1 cellular context compared by ENCODE assay signal in the genomic region with DNA sequence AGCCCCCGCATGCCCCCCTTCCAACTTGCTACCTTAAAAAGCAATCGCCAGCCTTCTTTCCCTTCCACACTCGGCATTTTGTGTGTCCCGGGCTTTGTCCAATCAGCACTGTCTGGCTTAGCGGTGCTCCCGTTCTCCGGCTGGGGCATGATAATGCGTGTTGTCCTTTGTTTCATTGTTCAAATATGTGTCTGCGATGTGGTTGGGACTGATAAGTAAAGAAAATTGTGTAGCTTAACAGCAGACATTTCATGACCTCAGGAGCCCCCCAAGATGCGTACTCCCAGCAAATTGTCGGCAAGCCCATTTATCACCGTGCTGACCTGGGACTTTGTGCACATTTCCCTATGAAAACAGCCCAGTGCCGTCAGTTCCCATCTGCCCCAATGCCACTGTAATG.
TF ChIP-seq lines count a peak whose summit lies in the region.

No MANE protein-coding gene starts in this region.

TF ChIP-seq in K562, 482 proteins besides CTCF, POLR2A, EP300 and RAD21 (continued from another document):
- TF ChIP-seq, protein P1, sequence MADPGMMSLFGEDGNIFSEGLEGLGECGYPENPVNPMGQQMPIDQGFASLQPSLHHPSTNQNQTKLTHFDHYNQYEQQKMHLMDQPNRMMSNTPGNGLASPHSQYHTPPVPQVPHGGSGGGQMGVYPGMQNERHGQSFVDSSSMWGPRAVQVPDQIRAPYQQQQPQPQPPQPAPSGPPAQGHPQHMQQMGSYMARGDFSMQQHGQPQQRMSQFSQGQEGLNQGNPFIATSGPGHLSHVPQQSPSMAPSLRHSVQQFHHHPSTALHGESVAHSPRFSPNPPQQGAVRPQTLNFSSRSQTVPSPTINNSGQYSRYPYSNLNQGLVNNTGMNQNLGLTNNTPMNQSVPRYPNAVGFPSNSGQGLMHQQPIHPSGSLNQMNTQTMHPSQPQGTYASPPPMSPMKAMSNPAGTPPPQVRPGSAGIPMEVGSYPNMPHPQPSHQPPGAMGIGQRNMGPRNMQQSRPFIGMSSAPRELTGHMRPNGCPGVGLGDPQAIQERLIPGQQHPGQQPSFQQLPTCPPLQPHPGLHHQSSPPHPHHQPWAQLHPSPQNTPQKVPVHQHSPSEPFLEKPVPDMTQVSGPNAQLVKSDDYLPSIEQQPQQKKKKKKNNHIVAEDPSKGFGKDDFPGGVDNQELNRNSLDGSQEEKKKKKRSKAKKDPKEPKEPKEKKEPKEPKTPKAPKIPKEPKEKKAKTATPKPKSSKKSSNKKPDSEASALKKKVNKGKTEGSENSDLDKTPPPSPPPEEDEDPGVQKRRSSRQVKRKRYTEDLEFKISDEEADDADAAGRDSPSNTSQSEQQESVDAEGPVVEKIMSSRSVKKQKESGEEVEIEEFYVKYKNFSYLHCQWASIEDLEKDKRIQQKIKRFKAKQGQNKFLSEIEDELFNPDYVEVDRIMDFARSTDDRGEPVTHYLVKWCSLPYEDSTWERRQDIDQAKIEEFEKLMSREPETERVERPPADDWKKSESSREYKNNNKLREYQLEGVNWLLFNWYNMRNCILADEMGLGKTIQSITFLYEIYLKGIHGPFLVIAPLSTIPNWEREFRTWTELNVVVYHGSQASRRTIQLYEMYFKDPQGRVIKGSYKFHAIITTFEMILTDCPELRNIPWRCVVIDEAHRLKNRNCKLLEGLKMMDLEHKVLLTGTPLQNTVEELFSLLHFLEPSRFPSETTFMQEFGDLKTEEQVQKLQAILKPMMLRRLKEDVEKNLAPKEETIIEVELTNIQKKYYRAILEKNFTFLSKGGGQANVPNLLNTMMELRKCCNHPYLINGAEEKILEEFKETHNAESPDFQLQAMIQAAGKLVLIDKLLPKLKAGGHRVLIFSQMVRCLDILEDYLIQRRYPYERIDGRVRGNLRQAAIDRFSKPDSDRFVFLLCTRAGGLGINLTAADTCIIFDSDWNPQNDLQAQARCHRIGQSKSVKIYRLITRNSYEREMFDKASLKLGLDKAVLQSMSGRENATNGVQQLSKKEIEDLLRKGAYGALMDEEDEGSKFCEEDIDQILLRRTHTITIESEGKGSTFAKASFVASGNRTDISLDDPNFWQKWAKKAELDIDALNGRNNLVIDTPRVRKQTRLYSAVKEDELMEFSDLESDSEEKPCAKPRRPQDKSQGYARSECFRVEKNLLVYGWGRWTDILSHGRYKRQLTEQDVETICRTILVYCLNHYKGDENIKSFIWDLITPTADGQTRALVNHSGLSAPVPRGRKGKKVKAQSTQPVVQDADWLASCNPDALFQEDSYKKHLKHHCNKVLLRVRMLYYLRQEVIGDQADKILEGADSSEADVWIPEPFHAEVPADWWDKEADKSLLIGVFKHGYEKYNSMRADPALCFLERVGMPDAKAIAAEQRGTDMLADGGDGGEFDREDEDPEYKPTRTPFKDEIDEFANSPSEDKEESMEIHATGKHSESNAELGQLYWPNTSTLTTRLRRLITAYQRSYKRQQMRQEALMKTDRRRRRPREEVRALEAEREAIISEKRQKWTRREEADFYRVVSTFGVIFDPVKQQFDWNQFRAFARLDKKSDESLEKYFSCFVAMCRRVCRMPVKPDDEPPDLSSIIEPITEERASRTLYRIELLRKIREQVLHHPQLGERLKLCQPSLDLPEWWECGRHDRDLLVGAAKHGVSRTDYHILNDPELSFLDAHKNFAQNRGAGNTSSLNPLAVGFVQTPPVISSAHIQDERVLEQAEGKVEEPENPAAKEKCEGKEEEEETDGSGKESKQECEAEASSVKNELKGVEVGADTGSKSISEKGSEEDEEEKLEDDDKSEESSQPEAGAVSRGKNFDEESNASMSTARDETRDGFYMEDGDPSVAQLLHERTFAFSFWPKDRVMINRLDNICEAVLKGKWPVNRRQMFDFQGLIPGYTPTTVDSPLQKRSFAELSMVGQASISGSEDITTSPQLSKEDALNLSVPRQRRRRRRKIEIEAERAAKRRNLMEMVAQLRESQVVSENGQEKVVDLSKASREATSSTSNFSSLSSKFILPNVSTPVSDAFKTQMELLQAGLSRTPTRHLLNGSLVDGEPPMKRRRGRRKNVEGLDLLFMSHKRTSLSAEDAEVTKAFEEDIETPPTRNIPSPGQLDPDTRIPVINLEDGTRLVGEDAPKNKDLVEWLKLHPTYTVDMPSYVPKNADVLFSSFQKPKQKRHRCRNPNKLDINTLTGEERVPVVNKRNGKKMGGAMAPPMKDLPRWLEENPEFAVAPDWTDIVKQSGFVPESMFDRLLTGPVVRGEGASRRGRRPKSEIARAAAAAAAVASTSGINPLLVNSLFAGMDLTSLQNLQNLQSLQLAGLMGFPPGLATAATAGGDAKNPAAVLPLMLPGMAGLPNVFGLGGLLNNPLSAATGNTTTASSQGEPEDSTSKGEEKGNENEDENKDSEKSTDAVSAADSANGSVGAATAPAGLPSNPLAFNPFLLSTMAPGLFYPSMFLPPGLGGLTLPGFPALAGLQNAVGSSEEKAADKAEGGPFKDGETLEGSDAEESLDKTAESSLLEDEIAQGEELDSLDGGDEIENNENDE (IDR thresholded peaks at IDR 0.05; ENCODE audit: low read depth, low read length), result no peak
- peak; percentile 78; the same call in 1 of the 2 replicates for TF ChIP-seq SOX6 (IDR thresholded peaks at IDR 0.05)
- peak; percentile 52; the same call in 1 of the 2 replicates for TF ChIP-seq CBFA2T2 (conservative IDR thresholded peaks at IDR 0.05)
- TF ChIP-seq ZNF431 (CRISPR knock-in tag; IDR thresholded peaks at IDR 0.05), result no peak
- peak; percentile 69 for TF ChIP-seq CBFA2T3 (IDR thresholded peaks at IDR 0.05)
- TF ChIP-seq TBP (optimal IDR thresholded peaks at IDR 0.05; ENCODE audit: low read depth, low read length), result no peak
- TF ChIP-seq THRAP3 (IDR thresholded peaks at IDR 0.05; ENCODE audit: borderline replicate concordance), result no peak
- no peak for TF ChIP-seq E4F1 (CRISPR knock-in tag; IDR thresholded peaks at IDR 0.05; ENCODE audit: borderline replicate concordance)
- peak; percentile 44 for TF ChIP-seq TCF3 (CRISPR knock-in tag; IDR thresholded peaks at IDR 0.05)
- TF ChIP-seq, protein P2, sequence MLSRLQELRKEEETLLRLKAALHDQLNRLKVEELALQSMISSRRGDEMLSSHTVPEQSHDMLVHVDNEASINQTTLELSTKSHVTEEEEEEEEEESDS (CRISPR knock-in tag; IDR thresholded peaks at IDR 0.05), result no peak
- peak; percentile 46 for TF ChIP-seq NFYB (IDR thresholded peaks at IDR 0.05; ENCODE audit: extremely low read depth, insufficient read length)
- no peak for TF ChIP-seq ZNF408 (CRISPR knock-in tag; IDR thresholded peaks at IDR 0.05; ENCODE audit: low read depth)
- TF ChIP-seq ARID1B (IDR thresholded peaks at IDR 0.05), result peak; percentile 43; the same call in 1 of the 2 replicates
- TF ChIP-seq U2AF1 (optimal IDR thresholded peaks at IDR 0.05; ENCODE audit: low read depth, low read length), result no peak
- no peak for TF ChIP-seq LEF1 (IDR thresholded peaks at IDR 0.05)
TF ChIP-seq in K562: peak in this region for 8.
